Comparison of ENCODE assay signal across 14 cellular contexts in genomic region chr9:96667363-96667728, GRCh38.
"Had no signal": no experiment of that assay in that cellular context is flagged by ENCODE, and none has a peak within 500 bp of the region (broad histone marks: within the 10 kb centered on the region; RNA-seq: fewer than 3 reads in every experiment).

No MANE protein-coding gene starts in this region.

- H3K36me3 ChIP-seq: adrenal gland, breast epithelium, left lung, sigmoid colon, stomach had no signal

- H3K9me3 ChIP-seq: adrenal gland, breast epithelium, left lung, sigmoid colon, stomach had no signal

- H3K4me3 ChIP-seq: adrenal gland, breast epithelium, coronary artery, left lung, sigmoid colon, stomach had no signal

- H3K36me3 Mint-ChIP-seq: activated CD4-positive, alpha-beta memory T cell treated with anti-CD3 and anti-CD28 coated beads for 36 hours; natural killer cell; stimulated activated effector memory CD8-positive, alpha-beta T cell treated with anti-CD3 and anti-CD28 coated beads, Interleukin-12 subunit alpha, Interleukin-12 subunit beta, amount 100 ng/mL, for 72 hours; T-cell had no signal

- H3K4me1 Mint-ChIP-seq: activated B cell treated with CpG ODN at 0.5 μM for 24 hours, natural killer cell, T-cell had no signal

- H3K4me3 Mint-ChIP-seq: activated B cell treated with CpG ODN at 0.5 μM for 24 hours; activated CD4-positive, alpha-beta memory T cell treated with anti-CD3 and anti-CD28 coated beads for 36 hours; natural killer cell; stimulated activated effector memory CD8-positive, alpha-beta T cell treated with anti-CD3 and anti-CD28 coated beads, Interleukin-12 subunit alpha, Interleukin-12 subunit beta, amount 100 ng/mL, for 72 hours; T-cell had no signal

- H3K79me2 ChIP-seq: parathyroid adenoma had no signal

- H3K9ac ChIP-seq: parathyroid adenoma had no signal

- H3K4me1 ChIP-seq: adrenal gland, breast epithelium, left lung, parathyroid adenoma, sigmoid colon, stomach had no signal

- H3K9me3 Mint-ChIP-seq: activated B cell treated with CpG ODN at 0.5 μM for 24 hours; activated CD4-positive, alpha-beta memory T cell treated with anti-CD3 and anti-CD28 coated beads for 36 hours; natural killer cell; stimulated activated effector memory CD8-positive, alpha-beta T cell treated with anti-CD3 and anti-CD28 coated beads, Interleukin-12 subunit alpha, Interleukin-12 subunit beta, amount 100 ng/mL, for 72 hours; T-cell had no signal

- H3K27me3 ChIP-seq: adrenal gland, breast epithelium, left lung, sigmoid colon, stomach had no signal

- H2AFZ ChIP-seq: parathyroid adenoma had no signal

- H3K27ac Mint-ChIP-seq: activated B cell treated with CpG ODN at 0.5 μM for 24 hours; activated CD4-positive, alpha-beta memory T cell treated with anti-CD3 and anti-CD28 coated beads for 36 hours; natural killer cell; T-cell had no signal

- DNase-seq: activated B cell treated with CpG ODN at 0.5 μM for 24 hours; activated CD4-positive, alpha-beta memory T cell treated with anti-CD3 and anti-CD28 coated beads for 36 hours; activated naive CD4-positive, alpha-beta T cell treated with anti-CD3 and anti-CD28 coated beads, Interleukin-2, amount 50 U/mL, for 16 hours; activated T-cell treated with anti-CD3 and anti-CD28 coated beads, Interleukin-2, amount 50 U/mL, for 1 hour; left lung; natural killer cell; sigmoid colon; stomach had no signal

- H3K27ac ChIP-seq: adrenal gland, breast epithelium, coronary artery, left lung, parathyroid adenoma, sigmoid colon, stomach had no signal
